19 cellular contexts compared by ENCODE assay signal in the genomic region with DNA sequence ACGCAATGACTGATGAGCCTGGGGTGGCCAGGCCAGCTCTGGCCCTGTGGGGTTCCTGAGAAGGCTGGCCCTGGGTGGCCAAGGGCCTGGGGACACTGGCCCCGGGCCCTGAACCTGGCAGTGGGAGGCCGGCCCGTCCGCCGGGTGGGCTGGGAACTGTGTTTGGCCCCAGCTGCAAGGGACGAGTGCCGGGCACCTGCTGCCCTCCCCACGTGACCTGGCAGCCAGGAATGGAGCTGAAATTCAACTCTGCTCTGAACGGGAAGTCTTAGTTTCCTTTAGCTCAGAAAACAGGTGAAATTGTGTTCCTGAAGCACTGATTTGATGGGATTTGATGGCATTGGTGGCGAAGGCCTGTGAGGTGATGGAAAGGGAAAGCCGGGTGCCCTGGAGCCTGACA. TPM values are rescaled to one million over a fixed set of nuclear protein-coding genes. Genes with fewer than 3 reads are reported as not detected.
A peak's percentile ranks its signal among the peaks of the same experiment; 100 is the strongest.
DNase-seq lines count a peak whose midpoint lies in the region; ATAC-seq, FAIRE-seq and TF ChIP-seq lines count a peak whose summit lies in the region.
"Had no signal": no experiment of that assay in that cellular context is flagged by ENCODE, and none has a peak within 500 bp of the region (broad histone marks: within the 10 kb centered on the region; RNA-seq: fewer than 3 reads in every experiment).

No MANE protein-coding gene starts in this region.

- no peaks in the 10 kb centered on the region for H3K9me3 ChIP-seq in A549
- no peaks in the 10 kb centered on the region for H3K9me3 ChIP-seq in neural progenitor cell (ENCODE audit: low read depth)
- H3K9me3 ChIP-seq in GM23248 (ENCODE audit: low read depth) = no peaks in the 10 kb centered on the region
- H3K9me3 ChIP-seq in T-helper 17 cell (ENCODE audit: control insufficient read depth, low read length, poor library complexity, severe bottlenecking) = no peaks in the 10 kb centered on the region
- H3K9me3 ChIP-seq: thoracic aorta had no signal

- no peak overlapping the region for H2AFZ ChIP-seq in neural progenitor cell (replicated peaks)
- H2AFZ ChIP-seq in GM23248 = no peak overlapping the region

- H3K79me2 ChIP-seq in neural progenitor cell (ENCODE audit: low read depth) (no peaks in the 10 kb centered on the region), GM23248 (ENCODE audit: insufficient read depth) (no peaks in the 10 kb centered on the region)

- CTCF ChIA-PET in A549 (lab: Yijun Ruan, JAX) = interaction anchor here (2.1 kb wide), 1 partner anchor 43 kb away, joined by 9 read pairs; no protein-coding TSS in a partner anchor

- H3K27me3 Mint-ChIP-seq in neural progenitor cell (ENCODE audit: insufficient read depth, low read depth) = peaks cover 6% of the 10 kb centered on the region
- no peaks in the 10 kb centered on the region for H3K27me3 Mint-ChIP-seq in T-helper 17 cell

- H3K27me3 ChIP-seq in neural progenitor cell (peaks cover 38% of the 10 kb centered on the region), GM23248 (replicated peaks; ENCODE audit: insufficient read depth) (peaks cover 16% of the 10 kb centered on the region)

- H3K4me3 ChIP-seq in A549 (no peak overlapping the region; the same call in 2 of the 3 replicates), LNCaP clone FGC (ENCODE audit: low read depth, low read length) (peak overlapping the region; percentile 85), epithelial cell of esophagus (ENCODE audit: low read length) (peak overlapping the region; percentile 86), neural progenitor cell (no peak overlapping the region), GM23248 (no peak overlapping the region)
- H3K4me3 ChIP-seq: thoracic aorta had no signal

- H3K4me2 ChIP-seq in A549 = peak overlapping the region; percentile 54
- H3K4me2 ChIP-seq in neural progenitor cell = no peak overlapping the region
- no peak overlapping the region for H3K4me2 ChIP-seq in GM23248 (ENCODE audit: unreplicated experiment)

- H3K4me1 ChIP-seq in A549 (peaks cover 14% of the 10 kb centered on the region; the same call in 2 of the 3 replicates), neural progenitor cell (peaks cover 28% of the 10 kb centered on the region), GM23248 (ENCODE audit: insufficient read depth) (no peaks in the 10 kb centered on the region)

- in situ Hi-C loops in GM23248 (cut with MboI) = no loop called here

- H3F3A ChIP-seq in neural progenitor cell (ENCODE audit: low read depth) (peaks cover 17% of the 10 kb centered on the region), GM23248 (ENCODE audit: insufficient read depth) (no peaks in the 10 kb centered on the region)

- peaks cover 14% of the 10 kb centered on the region for H3K4me1 Mint-ChIP-seq in neural progenitor cell
- H3K4me1 Mint-ChIP-seq in T-helper 17 cell = peaks cover 6% of the 10 kb centered on the region

- no peak for TF ChIP-seq RAD21 in A549 (conservative IDR thresholded peaks at IDR 0.05 in 1 of 2, IDR thresholded peaks at IDR 0.05 in 1 of 2)

- H3K36me3 ChIP-seq in neural progenitor cell = no peaks in the 10 kb centered on the region
- H3K36me3 ChIP-seq in GM23248 (ENCODE audit: low read depth) = no peaks in the 10 kb centered on the region
- H3K36me3 ChIP-seq: thoracic aorta had no signal

- H3K9me2 ChIP-seq in GM23248 (ENCODE audit: insufficient read depth) = no peaks in the 10 kb centered on the region

- no peak for TF ChIP-seq CTCF in A549 (IDR thresholded peaks at IDR 0.05)
- TF ChIP-seq CTCF in LNCaP clone FGC (IDR thresholded peaks at IDR 0.05; ENCODE audit: control insufficient read depth, extremely low read depth, insufficient read depth) = no peak
- no peak for TF ChIP-seq CTCF in epithelial cell of esophagus (IDR thresholded peaks at IDR 0.05; ENCODE audit: insufficient read depth, low read depth, low read length, missing control alignments)
- TF ChIP-seq CTCF in neural progenitor cell (IDR thresholded peaks at IDR 0.05) = no peak

- H3K27ac Mint-ChIP-seq in neural progenitor cell (peak overlapping the region; percentile 74), T-helper 17 cell (no peak overlapping the region)
- H3K27ac Mint-ChIP-seq: activated CD8-positive, alpha-beta T cell treated with anti-CD3 and anti-CD28 coated beads for 36 hours had no signal

- H4K20me1 ChIP-seq in neural progenitor cell (ENCODE audit: low read depth) = no peaks in the 10 kb centered on the region
- no peaks in the 10 kb centered on the region for H4K20me1 ChIP-seq in GM23248 (ENCODE audit: insufficient read depth)

- no peak for TF ChIP-seq POLR2A in A549 (IDR thresholded peaks at IDR 0.05; ENCODE audit: low read length)

- H3K4me3 Mint-ChIP-seq in neural progenitor cell (no peak overlapping the region), T-helper 17 cell (no peak overlapping the region)
- H3K4me3 Mint-ChIP-seq: activated CD8-positive, alpha-beta T cell treated with anti-CD3 and anti-CD28 coated beads for 36 hours had no signal

- H3K9me3 Mint-ChIP-seq in neural progenitor cell = no peaks in the 10 kb centered on the region
- H3K9me3 Mint-ChIP-seq: activated CD8-positive, alpha-beta T cell treated with anti-CD3 and anti-CD28 coated beads for 36 hours; effector memory CD8-positive, alpha-beta T cell had no signal

- H3K27ac ChIP-seq in A549 = peak overlapping the region; percentile 57 to 89; a peak in 5 of 6 replicates
- no peak overlapping the region for H3K27ac ChIP-seq in neural progenitor cell
- H3K27ac ChIP-seq in GM23248 = no peak overlapping the region
- H3K27ac ChIP-seq: thoracic aorta had no signal

- no peaks in the 10 kb centered on the region for H3K36me3 Mint-ChIP-seq in neural progenitor cell
- H3K36me3 Mint-ChIP-seq in T-helper 17 cell (ENCODE audit: low read depth) = no peaks in the 10 kb centered on the region

- no peak for TF ChIP-seq EP300 in A549 (IDR thresholded peaks at IDR 0.05)

- DNase-seq in A549 (ENCODE audit: low read depth in 1 of 2, low spot score in 1 of 2) (no peak), LNCaP clone FGC (ENCODE audit: low read depth) (no peak), epithelial cell of esophagus (ENCODE audit: low read depth) (no peak), neural progenitor cell (ENCODE audit: low spot score) (no peak), GM19240 (ENCODE audit: insufficient read length, low spot score) (no peak), GM23248 (no peak), T-helper 17 cell (no peak)
- DNase-seq: activated CD8-positive, alpha-beta T cell treated with anti-CD3 and anti-CD28 coated beads for 36 hours; activated gamma-delta T cell treated with Interleukin-2 at 50 U/mL for 16 hours; DND-41; effector memory CD8-positive, alpha-beta T cell; NCI-H1105 treated with DMSO at 0.1 percent for 48 hours; NCI-H774; Right ventricle myocardium superior; stimulated activated CD4-positive, alpha-beta T cell treated with anti-CD3 and anti-CD28 coated beads, Interleukin-12 subunit alpha, Interleukin-12 subunit beta, amount 100 ng/mL, for 4 hours; T1000 had no signal

- ATAC-seq in A549 (peak in 1 of 2 experiments; percentile 5; a peak in 1 of 6 replicates), T-helper 17 cell (no peak), SK-N-SH treated with all-trans-retinoic acid at 6 μM for 48 hours (no peak)
- ATAC-seq: activated CD8-positive, alpha-beta T cell treated with anti-CD3 and anti-CD28 coated beads for 36 hours; effector memory CD8-positive, alpha-beta T cell had no signal

- POLR2A ChIA-PET in A549 (lab: Yijun Ruan, JAX) = interaction anchor here (0.8 kb wide), 1 partner anchor 8 kb away, joined by 5 read pairs; no protein-coding TSS in a partner anchor

- no peak for FAIRE-seq in A549 (lab: Jason Lieb, UNC)

- 81% methylated on average over 5 of the region's 12 CpGs for WGBS in A549 (ENCODE audit: missing lambda C conversion rate)
- 73 to 79% methylated on average over 12 of the region's 12 CpGs for WGBS in GM23248 (ENCODE audit: low coverage in 1 of 2, low lambda C conversion rate in 2 of 2, missing lambda C conversion rate in 2 of 2), 2 experiments

- H3K9ac ChIP-seq in neural progenitor cell (no peak overlapping the region), GM23248 (no peak overlapping the region)

RNA-seq across cellular contexts. Expression of a gene that starts 8.2 kb away (rescaled TPM):
- polyA plus RNA-seq in A549 (2011; rRNA removed) (not detected in 2 replicates), A549 (2017; fragmentation: RNase III; extraction: RNeasy Plus Mini Kit Qiagen cat#74134 plus additional on column Dnase treatment) (not detected in 3 replicates), GM23248 (2016; fragmentation: Nextera tagmentation; extraction: Ambion mirVana) (not detected in 2 replicates)
- polyA plus RNA-seq in A549 (2012; cell fraction: cytosol; rRNA removed) = not detected in 2 replicates
- not detected in 2 replicates for polyA plus RNA-seq in A549 (2012; cell fraction: nucleus; rRNA removed)
- not detected in 2 replicates for polyA minus RNA-seq in A549 (2011; rRNA and poly(A)+ RNA removed)
- total RNA-seq in neural progenitor cell (ENCODE audit: low replicate concordance) (0.22 TPM in 1 of 2 replicates, not detected in the other), T-helper 17 cell (1 to 10 TPM in 1 of 2 donors, under 1 TPM in 1; 0.86 to 2.5 TPM)
- not detected in 2 replicates for total RNA-seq in GM23248 (2014; rRNA removed; shearing (Covaris generic))
- total RNA-seq: activated CD8-positive, alpha-beta T cell treated with anti-CD3 and anti-CD28 coated beads for 36 hours; thoracic aorta had no signal
- polyA plus RNA-seq: neural cell had no signal

RNA-seq across cellular contexts. Expression of a gene that starts 40.9 kb away (rescaled TPM):
- polyA plus RNA-seq in A549 (2011; rRNA removed) = not detected in 2 replicates
- not detected in 2 replicates for polyA plus RNA-seq in A549 (2012; cell fraction: cytosol; rRNA removed)
- not detected in 2 replicates for polyA plus RNA-seq in A549 (2012; cell fraction: nucleus; rRNA removed)
- not detected in 3 replicates for polyA plus RNA-seq in A549 (2017; fragmentation: RNase III; extraction: RNeasy Plus Mini Kit Qiagen cat#74134 plus additional on column Dnase treatment)
- not detected in 2 replicates for polyA minus RNA-seq in A549 (2011; rRNA and poly(A)+ RNA removed)
- total RNA-seq in neural progenitor cell (ENCODE audit: low replicate concordance) = not detected in 2 replicates
- total RNA-seq in GM23248 (2014; rRNA removed; shearing (Covaris generic)) = not detected in 2 replicates
- polyA plus RNA-seq in GM23248 (2016; fragmentation: Nextera tagmentation; extraction: Ambion mirVana) = 0.18 TPM in 1 of 2 replicates, not detected in the other
- 10 to 100 TPM; 47.9 to 80.4 TPM for total RNA-seq in T-helper 17 cell
- polyA plus RNA-seq: neural cell had no signal

RNA-seq across cellular contexts. Expression of a gene that starts 48.5 kb away (rescaled TPM):
- polyA plus RNA-seq in A549 (2011; rRNA removed) (not detected in 2 replicates), A549 (2017; fragmentation: RNase III; extraction: RNeasy Plus Mini Kit Qiagen cat#74134 plus additional on column Dnase treatment) (not detected in 3 replicates), GM23248 (2016; fragmentation: Nextera tagmentation; extraction: Ambion mirVana) (not detected in 2 replicates)
- polyA plus RNA-seq in A549 (2012; cell fraction: cytosol; rRNA removed) = 0.04 TPM in 1 of 2 replicates, not detected in the other
- polyA plus RNA-seq in A549 (2012; cell fraction: nucleus; rRNA removed) = 0.19 and 0.21 TPM in 2 replicates
- not detected in 2 replicates for polyA minus RNA-seq in A549 (2011; rRNA and poly(A)+ RNA removed)
- total RNA-seq in neural progenitor cell (ENCODE audit: low replicate concordance) (0.09 TPM in 1 of 2 replicates, not detected in the other), T-helper 17 cell (100 to 1,000 TPM in 1 of 2 donors, 10 to 100 TPM in 1; 94.7 to 127 TPM)
- total RNA-seq in GM23248 (2014; rRNA removed; shearing (Covaris generic)) = not detected in 2 replicates
- polyA plus RNA-seq: neural cell had no signal

RNA-seq across cellular contexts. Expression of a gene that starts 49.6 kb away (rescaled TPM):
- polyA plus RNA-seq in A549 (2011; rRNA removed) (3.2 and 4.0 TPM in 2 replicates), A549 (2017; fragmentation: RNase III; extraction: RNeasy Plus Mini Kit Qiagen cat#74134 plus additional on column Dnase treatment) (8.8 to 10.4 TPM (median 10.2 TPM) in 3 replicates), GM23248 (2016; fragmentation: Nextera tagmentation; extraction: Ambion mirVana) (11.0 and 11.4 TPM in 2 replicates)
- polyA plus RNA-seq in A549 (2012; cell fraction: cytosol; rRNA removed) = 12.4 and 20.3 TPM in 2 replicates
- 71.3 and 92.0 TPM in 2 replicates for polyA plus RNA-seq in A549 (2012; cell fraction: nucleus; rRNA removed)
- 1.8 and 2.4 TPM in 2 replicates for polyA minus RNA-seq in A549 (2011; rRNA and poly(A)+ RNA removed)
- total RNA-seq in neural progenitor cell (ENCODE audit: low replicate concordance) (8.0 and 24.0 TPM in 2 replicates), T-helper 17 cell (10 to 100 TPM; 13.4 to 17.1 TPM)
- 5.2 and 13.1 TPM in 2 replicates for total RNA-seq in GM23248 (2014; rRNA removed; shearing (Covaris generic))

Comparison
In these comparisons a context has a peak if more than half of its experiments do, and no peak if none do; other contexts are left out.
1. H3K27ac ChIP-seq: peak in A549 (2 of 2); none in neural progenitor cell (single experiment) and GM23248 (single experiment).
2. H3K4me3 ChIP-seq: peak in LNCaP clone FGC (single experiment) and epithelial cell of esophagus (single experiment); none in A549 (single experiment), neural progenitor cell (single experiment) and GM23248 (single experiment).
3. RNA of a gene that starts 40.9 kb away (total RNA-seq): 47.9 to 80.4 TPM in T-helper 17 cell; not detected in neural progenitor cell and not detected in GM23248; every median in the first group is over 10 times any median in the second.
4. RNA of a gene that starts 48.5 kb away (total RNA-seq): 94.7 to 127 TPM in T-helper 17 cell; 0.09 TPM in neural progenitor cell and not detected in GM23248; every median in the first group is over 10 times any median in the second.